Comparison of ENCODE assay signal across 10 cellular contexts in genomic region chr22:39472570-39473556, GRCh38. TPM values are rescaled to one million over a fixed set of nuclear protein-coding genes. Genes with fewer than 3 reads are reported as not detected.
DNase-seq lines count a peak whose midpoint lies in the region; ATAC-seq and TF ChIP-seq lines count a peak whose summit lies in the region.
"Had no signal": no experiment of that assay in that cellular context is flagged by ENCODE, and none has a peak within 500 bp of the region (broad histone marks: within the 10 kb centered on the region; RNA-seq: fewer than 3 reads in every experiment).

No MANE protein-coding gene starts in this region.

- DNase-seq in heart right ventricle = no peak
- DNase-seq in Right ventricle myocardium inferior (ENCODE audit: missing footprints) = no peak
- DNase-seq in WERI-Rb-1 = no peak
- DNase-seq in memory B cell (ENCODE audit: low spot score in 2 of 2) = peak in 1 of 2 donors; percentile 35
- no peak for DNase-seq in pons (ENCODE audit: low spot score)
- DNase-seq in NCI-H2081 treated with DMSO at 0.1 percent for 48 hours (lab: John Stamatoyannopoulos, UW) = no peak
- DNase-seq: SW 1271 had no signal

- no peaks in the 10 kb centered on the region for H3K9me3 Mint-ChIP-seq in memory B cell

- intact Hi-C loops in heart right ventricle (cut with DNase I) (no loop called here), Right ventricle myocardium inferior (cut with DNase I) (no loop called here)

- H3K4me1 ChIP-seq in heart right ventricle = peaks cover 16 to 79% (median 47%) of the 10 kb centered on the region in 9 donors
- H3K4me1 ChIP-seq: ascending aorta had no signal

- ATAC-seq in heart right ventricle = peak in 1 of 8 donors; percentile 16
- no peak for ATAC-seq in Right ventricle myocardium inferior
- peak; percentile 87 for ATAC-seq in memory B cell (ENCODE audit: low read depth)
- no peak for ATAC-seq in GM19351 (IDR thresholded peaks at IDR 0.05; ENCODE audit: unreplicated experiment)
- no peak for ATAC-seq in GM19463 (IDR thresholded peaks at IDR 0.05; ENCODE audit: unreplicated experiment)

- no peaks in the 10 kb centered on the region for H3K9me3 ChIP-seq in heart right ventricle
- no peaks in the 10 kb centered on the region for H3K9me3 ChIP-seq in WERI-Rb-1 (ENCODE audit: severe bottlenecking)
- H3K9me3 ChIP-seq: ascending aorta had no signal

- H3K27me3 ChIP-seq in heart right ventricle = peaks cover 0 to 3% (median 0%) of the 10 kb centered on the region in 7 donors
- no peaks in the 10 kb centered on the region for H3K27me3 ChIP-seq in WERI-Rb-1 (ENCODE audit: insufficient read depth, low read depth, severe bottlenecking)
- H3K27me3 ChIP-seq: ascending aorta had no signal

- TF ChIP-seq CTCF in heart right ventricle (IDR thresholded peaks at IDR 0.05) (no peak), WERI-Rb-1 (IDR thresholded peaks at IDR 0.05; ENCODE audit: low read depth, low read length) (no peak)

- H3K36me3 Mint-ChIP-seq in memory B cell = peaks cover 2% of the 10 kb centered on the region

- H3K36me3 ChIP-seq in heart right ventricle (peaks cover 0 to 5% (median 0%) of the 10 kb centered on the region in 9 donors), WERI-Rb-1 (peaks cover 8% of the 10 kb centered on the region)
- H3K36me3 ChIP-seq: ascending aorta had no signal

- H3K4me3 Mint-ChIP-seq in memory B cell = peak overlapping the region; percentile 63

- H3K4me1 Mint-ChIP-seq in memory B cell = peaks cover 39% of the 10 kb centered on the region

- WGBS in heart right ventricle, 2 donors = 73 to 74% methylated on average over 19 of the region's 19 CpGs

- no peak overlapping the region for H3K4me3 ChIP-seq in heart right ventricle
- H3K4me3 ChIP-seq in WERI-Rb-1 (ENCODE audit: low read depth, low read length) = no peak overlapping the region
- H3K4me3 ChIP-seq: ascending aorta had no signal

- H3K27me3 Mint-ChIP-seq in memory B cell = no peaks in the 10 kb centered on the region

- H3K27ac ChIP-seq in heart right ventricle (peak overlapping the region; percentile 55 to 87 (median 82)), WERI-Rb-1 (peak overlapping the region; percentile 88)
- H3K27ac ChIP-seq: ascending aorta had no signal

- peak overlapping the region; percentile 83 for H3K27ac Mint-ChIP-seq in memory B cell

RNA-seq across cellular contexts. Expression of gene MGAT3, which starts 16.1 kb away (rescaled TPM):
- total RNA-seq in heart right ventricle (10 to 100 TPM in 1 of 10 donors, 1 to 10 TPM in 9; 1.8 to 14.0 (median 4.3) TPM), Right ventricle myocardium inferior (5.9 TPM)
- 1 to 10 TPM; 1.8 to 2.9 TPM for polyA plus RNA-seq in heart right ventricle

RNA-seq across cellular contexts. Expression of gene MIEF1, which starts 29.2 kb away (rescaled TPM):
- total RNA-seq in heart right ventricle (10 to 100 TPM; 12.8 to 35.8 (median 17.5) TPM), Right ventricle myocardium inferior (17.3 TPM)
- polyA plus RNA-seq in heart right ventricle = 1 to 10 TPM; 7.0 to 9.1 TPM

RNA-seq across cellular contexts. Expression of gene ATF4, which starts 47.5 kb away (rescaled TPM):
- total RNA-seq in heart right ventricle = 100 to 1,000 TPM in 9 of 10 donors, 10 to 100 TPM in 1; 95.2 to 319 (median 133) TPM
- polyA plus RNA-seq in heart right ventricle = 100 to 1,000 TPM; 439 to 637 TPM
- total RNA-seq in Right ventricle myocardium inferior = 204 TPM

RNA-seq across cellular contexts. Expression of gene RPS19BP1, which starts 59.7 kb away (rescaled TPM):
- total RNA-seq in heart right ventricle = 10 to 100 TPM; 31.3 to 64.0 (median 37.2) TPM
- polyA plus RNA-seq in heart right ventricle = 100 to 1,000 TPM; 154 to 222 TPM
- total RNA-seq in Right ventricle myocardium inferior = 61.9 TPM
